Comparison of ENCODE assay signal across 7 cellular contexts in genomic region chr16:26596033-26596432, GRCh38.
DNase-seq lines count a peak whose midpoint lies in the region; ATAC-seq, FAIRE-seq and TF ChIP-seq lines count a peak whose summit lies in the region.
"Not testable (repeated sequence)": the region's sequence is repeated elsewhere in the genome, so short reads cannot be mapped to it uniquely, and the experiment has no call there.

No MANE protein-coding gene starts in this region.

- not testable (repeated sequence) for ATAC-seq in activated CD8-positive, alpha-beta T cell treated with anti-CD3 and anti-CD28 coated beads, Interleukin-2, amount 10 ng/mL, durations not matched to agents 7 days and 5 days; activated T-helper 17 cell treated with anti-CD3 and anti-CD28 coated beads, Interleukin-2, amount 50 U/mL, for 72 hours (replicated peaks); activated naive CD4-positive, alpha-beta T cell treated with anti-CD3 and anti-CD28 coated beads, Interleukin-2, amount 50 U/mL, for 72 hours; HepG2; stimulated activated naive CD8-positive, alpha-beta T cell treated with anti-CD3 and anti-CD28 coated beads, Interleukin-15, amount 100 ng/mL, for 72 hours

- not testable (repeated sequence) for H3K36me3 ChIP-seq in HepG2 (replicated peaks in 1 of 2; ENCODE audit: control insufficient read depth in 1 of 2, insufficient read depth in 2 of 2, low read length in 2 of 2)

- not testable (repeated sequence) for H3K9ac ChIP-seq in HepG2 (ENCODE audit: insufficient read depth, low read depth, low read length)

- not testable (repeated sequence) for TF ChIP-seq RAD21 in HepG2 (CRISPR knock-in tag; IDR thresholded peaks at IDR 0.05)

- peaks cover 22% of the 10 kb centered on the region for H3K36me3 Mint-ChIP-seq in T-helper 1 cell treated with Interleukin-12 subunit alpha and Interleukin-12 subunit beta and Interleukin-4 antibody, amounts not matched to agents 30 μg/mL and 1 μg/mL, for 36 hours (ENCODE audit: low read depth)
- peaks cover 21% of the 10 kb centered on the region for H3K36me3 Mint-ChIP-seq in activated CD4-positive, alpha-beta T cell treated with anti-CD3 and anti-CD28 coated beads, Interleukin-2, amount 10 ng/mL, durations not matched to agents 24 days and 14 days (ENCODE audit: low read depth)
- peaks cover 28% of the 10 kb centered on the region for H3K36me3 Mint-ChIP-seq in activated CD8-positive, alpha-beta T cell treated with anti-CD3 and anti-CD28 coated beads, Interleukin-2, amount 10 ng/mL, durations not matched to agents 7 days and 5 days (ENCODE audit: low read depth)
- H3K36me3 Mint-ChIP-seq in activated T-helper 17 cell treated with anti-CD3 and anti-CD28 coated beads, Interleukin-2, amount 50 U/mL, for 72 hours (ENCODE audit: low read depth), result not testable (repeated sequence)
- peaks cover 11 to 32% of the 10 kb centered on the region in 2 donors for H3K36me3 Mint-ChIP-seq in activated naive CD4-positive, alpha-beta T cell treated with anti-CD3 and anti-CD28 coated beads, Interleukin-2, amount 50 U/mL, for 72 hours

- not testable (repeated sequence) for TF ChIP-seq EP300 in HepG2 (IDR thresholded peaks at IDR 0.05; ENCODE audit: low read depth in 2 of 2, low read length in 2 of 2); HepG2 (CRISPR knock-in tag; IDR thresholded peaks at IDR 0.05; ENCODE audit: borderline replicate concordance)

- H3K9me3 ChIP-seq in HepG2 (ENCODE audit: low read length), result not testable (repeated sequence)

- peaks cover 47% of the 10 kb centered on the region for H3K4me1 Mint-ChIP-seq in T-helper 1 cell treated with Interleukin-12 subunit alpha and Interleukin-12 subunit beta and Interleukin-4 antibody, amounts not matched to agents 30 μg/mL and 1 μg/mL, for 36 hours (ENCODE audit: low read depth)
- peaks cover 57% of the 10 kb centered on the region for H3K4me1 Mint-ChIP-seq in activated CD4-positive, alpha-beta T cell treated with anti-CD3 and anti-CD28 coated beads, Interleukin-2, amount 10 ng/mL, durations not matched to agents 24 days and 14 days
- H3K4me1 Mint-ChIP-seq in activated CD8-positive, alpha-beta T cell treated with anti-CD3 and anti-CD28 coated beads, Interleukin-2, amount 10 ng/mL, durations not matched to agents 7 days and 5 days (ENCODE audit: low read depth), result peaks cover 74% of the 10 kb centered on the region
- H3K4me1 Mint-ChIP-seq in activated T-helper 17 cell treated with anti-CD3 and anti-CD28 coated beads, Interleukin-2, amount 50 U/mL, for 72 hours, result peaks cover 12% of the 10 kb centered on the region
- H3K4me1 Mint-ChIP-seq in stimulated activated naive CD8-positive, alpha-beta T cell treated with anti-CD3 and anti-CD28 coated beads, Interleukin-15, amount 100 ng/mL, for 72 hours, result peaks cover 80% of the 10 kb centered on the region

- intact Hi-C loops in activated CD4-positive, alpha-beta T cell treated with anti-CD3 and anti-CD28 coated beads, Interleukin-2, amount 10 ng/mL, durations not matched to agents 24 days and 14 days (cut with micrococcal nuclease), result loop anchor here (5.0 to 10.0 kb wide), 5 partner anchors 49 to 639 kb away; no protein-coding TSS in a partner anchor
- intact Hi-C loops in HepG2 (cut with micrococcal nuclease; ENCODE audit: unreplicated experiment), result not testable (repeated sequence)

- H3K27me3 Mint-ChIP-seq in T-helper 1 cell treated with Interleukin-12 subunit alpha and Interleukin-12 subunit beta and Interleukin-4 antibody, amounts not matched to agents 30 μg/mL and 1 μg/mL, for 36 hours (ENCODE audit: low read depth); activated CD4-positive, alpha-beta T cell treated with anti-CD3 and anti-CD28 coated beads, Interleukin-2, amount 10 ng/mL, durations not matched to agents 24 days and 14 days; activated CD8-positive, alpha-beta T cell treated with anti-CD3 and anti-CD28 coated beads, Interleukin-2, amount 10 ng/mL, durations not matched to agents 7 days and 5 days (ENCODE audit: low read depth); activated T-helper 17 cell treated with anti-CD3 and anti-CD28 coated beads, Interleukin-2, amount 50 U/mL, for 72 hours: not testable (repeated sequence)
- peaks cover 21% of the 10 kb centered on the region for H3K27me3 Mint-ChIP-seq in stimulated activated naive CD8-positive, alpha-beta T cell treated with anti-CD3 and anti-CD28 coated beads, Interleukin-15, amount 100 ng/mL, for 72 hours

- H3K4me2 ChIP-seq in HepG2 (ENCODE audit: low read depth, low read length), result not testable (repeated sequence)

- not testable (repeated sequence) for TF ChIP-seq CTCF in HepG2 (CRISPR knock-in tag; IDR thresholded peaks at IDR 0.05)

- FAIRE-seq in HepG2 (lab: Jason Lieb, UNC), result not testable (repeated sequence)

- in situ Hi-C loops in HepG2 (cut with HindIII; ENCODE audit: extremely low pct_ligation_motif_present, low pct_unique_long_range_greater_than_20kb), result not testable (repeated sequence)

- not testable (repeated sequence) for BruUV-seq in HepG2 (replicated peaks; lab: Mats Ljungman, UMichigan)

- not testable (repeated sequence) for H3K27me3 ChIP-seq in HepG2 (ENCODE audit: control insufficient read depth in 1 of 2, insufficient read depth in 2 of 2, low read length in 2 of 2)

- POLR2A ChIA-PET in activated CD8-positive, alpha-beta T cell treated with anti-CD3 and anti-CD28 coated beads, Interleukin-2, amount 10 ng/mL, durations not matched to agents 7 days and 5 days (lab: Charles Lee); HepG2 (lab: Yijun Ruan, JAX): not testable (repeated sequence)

- H3K4me3 ChIP-seq in HepG2 (replicated peaks in 1 of 3; ENCODE audit: insufficient read depth in 1 of 3, low read depth in 2 of 3, low read length in 3 of 3), result not testable (repeated sequence)

- H3K4me3 Mint-ChIP-seq in T-helper 1 cell treated with Interleukin-12 subunit alpha and Interleukin-12 subunit beta and Interleukin-4 antibody, amounts not matched to agents 30 μg/mL and 1 μg/mL, for 36 hours; activated CD8-positive, alpha-beta T cell treated with anti-CD3 and anti-CD28 coated beads, Interleukin-2, amount 10 ng/mL, durations not matched to agents 7 days and 5 days; activated T-helper 17 cell treated with anti-CD3 and anti-CD28 coated beads, Interleukin-2, amount 50 U/mL, for 72 hours; stimulated activated naive CD8-positive, alpha-beta T cell treated with anti-CD3 and anti-CD28 coated beads, Interleukin-15, amount 100 ng/mL, for 72 hours: not testable (repeated sequence)
- peak overlapping the region; percentile 28 for H3K4me3 Mint-ChIP-seq in activated CD4-positive, alpha-beta T cell treated with anti-CD3 and anti-CD28 coated beads, Interleukin-2, amount 10 ng/mL, durations not matched to agents 24 days and 14 days

- not testable (repeated sequence) for H3K27ac ChIP-seq in HepG2 (ENCODE audit: extremely low read length, insufficient read depth, low read length)

- WGBS in HepG2 (ENCODE audit: low lambda C conversion rate), result 16% methylated on average over 5 of the region's 5 CpGs

- H4K20me1 ChIP-seq in HepG2 (ENCODE audit: insufficient read depth, low read length), result not testable (repeated sequence)

- TF ChIP-seq POLR2A in HepG2 (IDR thresholded peaks at IDR 0.05; ENCODE audit: insufficient read depth in 1 of 2, low read depth in 2 of 2, low read length in 2 of 2), result not testable (repeated sequence)

- peaks cover 21% of the 10 kb centered on the region for H3K9me3 Mint-ChIP-seq in T-helper 1 cell treated with Interleukin-12 subunit alpha and Interleukin-12 subunit beta and Interleukin-4 antibody, amounts not matched to agents 30 μg/mL and 1 μg/mL, for 36 hours
- H3K9me3 Mint-ChIP-seq in activated CD4-positive, alpha-beta T cell treated with anti-CD3 and anti-CD28 coated beads, Interleukin-2, amount 10 ng/mL, durations not matched to agents 24 days and 14 days; activated CD8-positive, alpha-beta T cell treated with anti-CD3 and anti-CD28 coated beads, Interleukin-2, amount 10 ng/mL, durations not matched to agents 7 days and 5 days (ENCODE audit: insufficient read depth); activated T-helper 17 cell treated with anti-CD3 and anti-CD28 coated beads, Interleukin-2, amount 50 U/mL, for 72 hours; stimulated activated naive CD8-positive, alpha-beta T cell treated with anti-CD3 and anti-CD28 coated beads, Interleukin-15, amount 100 ng/mL, for 72 hours: not testable (repeated sequence)
- H3K9me3 Mint-ChIP-seq in activated naive CD4-positive, alpha-beta T cell treated with anti-CD3 and anti-CD28 coated beads, Interleukin-2, amount 50 U/mL, for 72 hours, result peaks cover 7 to 11% of the 10 kb centered on the region in 2 donors

- not testable (repeated sequence) for H3K79me2 ChIP-seq in HepG2 (ENCODE audit: insufficient read depth, low read length)

- not testable (repeated sequence) for H2AFZ ChIP-seq in HepG2 (ENCODE audit: low read length)

- peak overlapping the region; percentile 32 for H3K27ac Mint-ChIP-seq in T-helper 1 cell treated with Interleukin-12 subunit alpha and Interleukin-12 subunit beta and Interleukin-4 antibody, amounts not matched to agents 30 μg/mL and 1 μg/mL, for 36 hours
- peak overlapping the region; percentile 81 for H3K27ac Mint-ChIP-seq in activated CD4-positive, alpha-beta T cell treated with anti-CD3 and anti-CD28 coated beads, Interleukin-2, amount 10 ng/mL, durations not matched to agents 24 days and 14 days
- peak overlapping the region; percentile 57 for H3K27ac Mint-ChIP-seq in activated CD8-positive, alpha-beta T cell treated with anti-CD3 and anti-CD28 coated beads, Interleukin-2, amount 10 ng/mL, durations not matched to agents 7 days and 5 days
- H3K27ac Mint-ChIP-seq in activated T-helper 17 cell treated with anti-CD3 and anti-CD28 coated beads, Interleukin-2, amount 50 U/mL, for 72 hours, result peak overlapping the region; percentile 5
- H3K27ac Mint-ChIP-seq in activated naive CD4-positive, alpha-beta T cell treated with anti-CD3 and anti-CD28 coated beads, Interleukin-2, amount 50 U/mL, for 72 hours, result peak overlapping the region; percentile 60 to 85
- H3K27ac Mint-ChIP-seq in stimulated activated naive CD8-positive, alpha-beta T cell treated with anti-CD3 and anti-CD28 coated beads, Interleukin-15, amount 100 ng/mL, for 72 hours, result peak overlapping the region; percentile 48 to 77

- DNase-seq in activated CD4-positive, alpha-beta T cell treated with anti-CD3 and anti-CD28 coated beads, Interleukin-2, amount 10 ng/mL, durations not matched to agents 24 days and 14 days; activated CD8-positive, alpha-beta T cell treated with anti-CD3 and anti-CD28 coated beads, Interleukin-2, amount 10 ng/mL, durations not matched to agents 7 days and 5 days; activated naive CD4-positive, alpha-beta T cell treated with anti-CD3 and anti-CD28 coated beads, Interleukin-2, amount 50 U/mL, for 72 hours (ENCODE audit: low spot score in 2 of 2); HepG2 (ENCODE audit: low spot score); stimulated activated naive CD8-positive, alpha-beta T cell treated with anti-CD3 and anti-CD28 coated beads, Interleukin-15, amount 100 ng/mL, for 72 hours: not testable (repeated sequence)

- H3K4me1 ChIP-seq in HepG2 (ENCODE audit: insufficient read depth, low read length), result not testable (repeated sequence)

- CTCF ChIA-PET in activated CD8-positive, alpha-beta T cell treated with anti-CD3 and anti-CD28 coated beads, Interleukin-2, amount 10 ng/mL, durations not matched to agents 7 days and 5 days (lab: Charles Lee), result interaction anchor here (2.5 kb wide), 1 partner anchor 49 kb away, joined by 16 read pairs; no protein-coding TSS in a partner anchor
- CTCF ChIA-PET in HepG2 (lab: Yijun Ruan, JAX; ENCODE audit: low intra/inter-chr PET ratio, low total read pairs), result not testable (repeated sequence)

Comparison
In these comparisons a context has a peak if more than half of its experiments do, and no peak if none do; other contexts are left out.
1. H3K27ac Mint-ChIP-seq: peak in every context shown above with its lines; median percentile 81 in activated CD4-positive, alpha-beta T cell treated with anti-CD3 and anti-CD28 coated beads, Interleukin-2, amount 10 ng/mL, durations not matched to agents 24 days and 14 days; 72 in activated naive CD4-positive, alpha-beta T cell treated with anti-CD3 and anti-CD28 coated beads, Interleukin-2, amount 50 U/mL, for 72 hours; 62 in stimulated activated naive CD8-positive, alpha-beta T cell treated with anti-CD3 and anti-CD28 coated beads, Interleukin-15, amount 100 ng/mL, for 72 hours; 57 in activated CD8-positive, alpha-beta T cell treated with anti-CD3 and anti-CD28 coated beads, Interleukin-2, amount 10 ng/mL, durations not matched to agents 7 days and 5 days; 32 in T-helper 1 cell treated with Interleukin-12 subunit alpha and Interleukin-12 subunit beta and Interleukin-4 antibody, amounts not matched to agents 30 μg/mL and 1 μg/mL, for 36 hours; 5 in activated T-helper 17 cell treated with anti-CD3 and anti-CD28 coated beads, Interleukin-2, amount 50 U/mL, for 72 hours.